ENCODE assay signal across 14 cellular contexts in the genomic region with DNA sequence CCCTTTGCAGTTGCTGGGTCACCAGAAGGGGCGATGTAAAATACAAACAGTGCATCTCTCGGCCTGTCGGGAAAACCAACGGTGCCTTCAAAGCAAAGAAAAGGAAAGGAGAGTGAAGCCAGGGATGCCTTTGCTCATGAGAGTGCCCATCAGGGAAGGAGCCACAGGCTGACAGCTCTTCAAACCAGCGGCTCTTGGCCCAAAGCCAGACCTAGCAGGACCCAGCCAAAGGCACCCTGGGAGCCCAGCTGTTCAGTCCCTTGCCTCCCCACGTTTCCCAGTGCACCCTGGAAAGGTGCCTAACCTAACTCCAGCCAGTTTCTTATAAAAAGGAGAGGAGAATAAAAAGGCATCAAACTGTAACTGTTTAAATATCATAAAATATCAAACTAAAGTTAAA. TPM values are rescaled to one million over a fixed set of nuclear protein-coding genes. Genes with fewer than 3 reads are reported as not detected.
DNase-seq lines count a peak whose midpoint lies in the region; TF ChIP-seq lines count a peak whose summit lies in the region.
"Had no signal": no experiment of that assay in that cellular context is flagged by ENCODE, and none has a peak within 500 bp of the region (broad histone marks: within the 10 kb centered on the region; RNA-seq: fewer than 3 reads in every experiment).

No MANE protein-coding gene starts in this region.

- TF ChIP-seq POLR2A in stomach (IDR thresholded peaks at IDR 0.05): no peak

- intact Hi-C loops in stomach (cut with DNase I; ENCODE audit: low total_unique reads): no loop called here

- no peak overlapping the region for H3K4me3 ChIP-seq in stomach
- H3K4me3 ChIP-seq in GM23248: no peak overlapping the region
- no peak overlapping the region for H3K4me3 ChIP-seq in hepatocyte
- H3K4me3 ChIP-seq: A549, thoracic aorta had no signal

- H4K20me1 ChIP-seq in GM23248 (ENCODE audit: insufficient read depth) (no peaks in the 10 kb centered on the region), hepatocyte (ENCODE audit: insufficient read depth, poor library complexity, severe bottlenecking) (no peaks in the 10 kb centered on the region)

- H3K4me1 ChIP-seq in stomach (peaks cover 0 to 16% (median 0%) of the 10 kb centered on the region in 4 donors), GM23248 (ENCODE audit: insufficient read depth) (no peaks in the 10 kb centered on the region), hepatocyte (ENCODE audit: insufficient read depth) (peaks cover 16% of the 10 kb centered on the region)
- H3K4me1 ChIP-seq: A549 had no signal

- H3K9me3 ChIP-seq in stomach: no peaks in the 10 kb centered on the region
- H3K9me3 ChIP-seq in GM23248 (ENCODE audit: low read depth): no peaks in the 10 kb centered on the region
- H3K9me3 ChIP-seq in hepatocyte (ENCODE audit: low read depth): no peaks in the 10 kb centered on the region
- H3K9me3 ChIP-seq: A549, thoracic aorta had no signal

- TF ChIP-seq CTCF in stomach (IDR thresholded peaks at IDR 0.05): no peak
- no peak for TF ChIP-seq CTCF in hepatocyte (IDR thresholded peaks at IDR 0.05; ENCODE audit: poor library complexity)

- WGBS in stomach, 5 donors: 37 to 43% (median 38%) methylated on average over 6 of the region's 6 CpGs
- 34 to 39% methylated on average over 6 of the region's 6 CpGs for WGBS in GM23248 (ENCODE audit: low coverage in 1 of 2, low lambda C conversion rate in 2 of 2, missing lambda C conversion rate in 2 of 2), 2 experiments
- 57% methylated on average over 6 of the region's 6 CpGs for WGBS in hepatocyte (ENCODE audit: low lambda C conversion rate, missing lambda C conversion rate)

- H3K27ac ChIP-seq in stomach: no peak overlapping the region
- no peak overlapping the region for H3K27ac ChIP-seq in GM23248
- no peak overlapping the region for H3K27ac ChIP-seq in hepatocyte
- H3K27ac ChIP-seq: A549, thoracic aorta had no signal

- peak; percentile 46 for DNase-seq in NCI-H2227 (lab: John Stamatoyannopoulos, UW; ENCODE audit: unreplicated experiment)
- DNase-seq in NCI-H2227 treated with DMSO at 0.1 percent for 48 hours (lab: John Stamatoyannopoulos, UW): no peak
- DNase-seq in NCI-H2081 treated with DMSO at 0.1 percent for 48 hours (lab: John Stamatoyannopoulos, UW): peak; percentile 25
- peak; percentile 52 for DNase-seq in RPMI8226
- DNase-seq in stomach: peak; percentile 63
- DNase-seq in NOMO-1 (lab: John Stamatoyannopoulos, UW; ENCODE audit: unreplicated experiment in 2 of 2): no peak
- DNase-seq in GM23248: no peak
- no peak for DNase-seq in hepatocyte (ENCODE audit: low spot score)
- DNase-seq: activated naive CD8-positive, alpha-beta T cell treated with anti-CD3 and anti-CD28 coated beads for 36 hours had no signal

- no peaks in the 10 kb centered on the region for H3K36me3 ChIP-seq in stomach
- no peaks in the 10 kb centered on the region for H3K36me3 ChIP-seq in GM23248 (ENCODE audit: low read depth)
- H3K36me3 ChIP-seq in hepatocyte (replicated peaks; ENCODE audit: insufficient read depth, low read depth): no peaks in the 10 kb centered on the region
- H3K36me3 ChIP-seq: thoracic aorta had no signal

- no peak for TF ChIP-seq EP300 in stomach (IDR thresholded peaks at IDR 0.05)

- H3K27me3 ChIP-seq in stomach (peaks cover 0 to 9% (median 0%) of the 10 kb centered on the region in 3 donors), GM23248 (replicated peaks; ENCODE audit: insufficient read depth) (peaks cover 31% of the 10 kb centered on the region), hepatocyte (no peaks in the 10 kb centered on the region)

- H3K9ac ChIP-seq in GM23248: no peak overlapping the region

- no peak overlapping the region for H3K4me2 ChIP-seq in GM23248 (ENCODE audit: unreplicated experiment)
- H3K4me2 ChIP-seq in hepatocyte: no peak overlapping the region
- H3K4me2 ChIP-seq: A549 had no signal

- no peak overlapping the region for H2AFZ ChIP-seq in GM23248
- no peak overlapping the region for H2AFZ ChIP-seq in hepatocyte

- H3K79me2 ChIP-seq in GM23248 (ENCODE audit: insufficient read depth): no peaks in the 10 kb centered on the region
- H3K79me2 ChIP-seq in hepatocyte: no peaks in the 10 kb centered on the region

- H3K9me2 ChIP-seq in GM23248 (ENCODE audit: insufficient read depth) (no peaks in the 10 kb centered on the region), hepatocyte (replicated peaks; ENCODE audit: insufficient read depth) (no peaks in the 10 kb centered on the region)

- H3F3A ChIP-seq in GM23248 (ENCODE audit: insufficient read depth): no peaks in the 10 kb centered on the region

- in situ Hi-C loops in GM23248 (cut with MboI): no loop called here

RNA-seq across cellular contexts. Expression of gene PRMT8, which starts 29.2 kb away (rescaled TPM):
- total RNA-seq in stomach (not detected), hepatocyte (not detected in 2 replicates)
- polyA plus RNA-seq in stomach (not detected), GM23248 (2016; fragmentation: Nextera tagmentation; extraction: Ambion mirVana) (not detected in 2 replicates), hepatocyte (not detected in 2 replicates)
- not detected in 2 replicates for total RNA-seq in GM23248 (2014; rRNA removed; shearing (Covaris generic))
- total RNA-seq: activated naive CD8-positive, alpha-beta T cell treated with anti-CD3 and anti-CD28 coated beads for 36 hours; epithelial cell of proximal tubule; lung microvascular endothelial cell; thoracic aorta had no signal
- polyA plus RNA-seq: A549, IgD-negative memory B cell had no signal

Comparison
In these comparisons a context has a peak if more than half of its experiments do, and no peak if none do; other contexts are left out.
1. DNase-seq: peak in NCI-H2227 (single experiment), NCI-H2081 treated with DMSO at 0.1 percent for 48 hours (single experiment), RPMI8226 (single experiment) and stomach (single experiment); none in NCI-H2227 treated with DMSO at 0.1 percent for 48 hours (single experiment), NOMO-1 (0 of 2), GM23248 (single experiment) and hepatocyte (single experiment).